In genomic region chr21:37348664-37349063, GRCh38 we compare ENCODE assay signal across 2 cellular contexts.
TF ChIP-seq lines count a peak whose summit lies in the region.

No MANE protein-coding gene starts in this region.

TF ChIP-seq in GM23338, 12 proteins besides CTCF, POLR2A, EP300 and RAD21:
- TF ChIP-seq EZH2 (IDR thresholded peaks at IDR 0.05; ENCODE audit: low read depth, unreplicated experiment) (no peak), NANOG (IDR thresholded peaks at IDR 0.05; ENCODE audit: borderline replicate concordance) (no peak), REST (IDR thresholded peaks at IDR 0.05; ENCODE audit: unreplicated experiment) (no peak), ZNF331 (CRISPR knock-in tag; IDR thresholded peaks at IDR 0.05; ENCODE audit: low read depth) (no peak), STAT1 (IDR thresholded peaks at IDR 0.05; ENCODE audit: unreplicated experiment) (no peak), ZNF114 (CRISPR knock-in tag; IDR thresholded peaks at IDR 0.05) (no peak), ETS1 (IDR thresholded peaks at IDR 0.05) (no peak), ZNF462 (CRISPR knock-in tag; IDR thresholded peaks at IDR 0.05) (no peak), JUNB (IDR thresholded peaks at IDR 0.05; ENCODE audit: unreplicated experiment) (no peak)

TF ChIP-seq in endothelial cell of umbilical vein, 7 proteins besides CTCF, POLR2A, EP300 and RAD21:
- TF ChIP-seq EZH2 (IDR thresholded peaks at IDR 0.05; ENCODE audit: borderline replicate concordance, low read depth, low read length, severe bottlenecking): no peak
- no peak for TF ChIP-seq JUN (IDR thresholded peaks at IDR 0.05; ENCODE audit: borderline replicate concordance, insufficient read depth, insufficient read length, low read depth)
